ENCODE assay signal across 19 cellular contexts in genomic region chr20:58603656-58604184, GRCh38. TPM values are rescaled to one million over a fixed set of nuclear protein-coding genes. Genes with fewer than 3 reads are reported as not detected.
A peak's percentile ranks its signal among the peaks of the same experiment; 100 is the strongest.
DNase-seq lines count a peak whose midpoint lies in the region; ATAC-seq and TF ChIP-seq lines count a peak whose summit lies in the region.
"Had no signal": no experiment of that assay in that cellular context is flagged by ENCODE, and none has a peak within 500 bp of the region (broad histone marks: within the 10 kb centered on the region; RNA-seq: fewer than 3 reads in every experiment).

No MANE protein-coding gene starts in this region.

- no peak overlapping the region for H2BK120ac ChIP-seq in mesendoderm (ENCODE audit: low read depth, low read length)

- H3K79me1 ChIP-seq in mesendoderm (ENCODE audit: low read length) = no peaks in the 10 kb centered on the region

- no peaks in the 10 kb centered on the region for H3K79me2 ChIP-seq in SK-N-SH (ENCODE audit: insufficient read depth)
- H3K79me2 ChIP-seq in mesendoderm (ENCODE audit: control insufficient read depth, insufficient read depth, low read length) = no peaks in the 10 kb centered on the region

- H4K8ac ChIP-seq in mesendoderm (ENCODE audit: low read depth, low read length) = no peak overlapping the region

- no peaks in the 10 kb centered on the region for H3F3A ChIP-seq in SK-N-SH (replicated peaks; ENCODE audit: insufficient read depth)

- no peak overlapping the region for H3K4me2 ChIP-seq in SK-N-SH
- H3K4me2 ChIP-seq in mesendoderm (ENCODE audit: low read length) = no peak overlapping the region

- TF ChIP-seq RAD21 in SK-N-SH (IDR thresholded peaks at IDR 0.05; ENCODE audit: low read length) = no peak

- intact Hi-C loops in testis (cut with DNase I; ENCODE audit: low total_unique reads) = loop anchor here (10.0 kb wide), 1 partner anchor 51 kb away; the partner anchor contains the start of gene STX16

- in situ Hi-C loops in brain microvascular endothelial cell (cut with HindIII; ENCODE audit: low pct_ligation_motif_present, low sequenced_read_pairs) = no loop called here

- TF ChIP-seq CTCF in SK-N-SH (IDR thresholded peaks at IDR 0.05) = no peak
- no peak for TF ChIP-seq CTCF in brain microvascular endothelial cell (IDR thresholded peaks at IDR 0.05; ENCODE audit: low read depth, low read length, missing control alignments)
- no peak for TF ChIP-seq CTCF in testis (IDR thresholded peaks at IDR 0.05)
- no peak for TF ChIP-seq CTCF in Peyer's patch (IDR thresholded peaks at IDR 0.05)

- no peak overlapping the region for H2AK5ac ChIP-seq in mesendoderm (ENCODE audit: low read length)

- no peak overlapping the region for H2BK15ac ChIP-seq in mesendoderm (replicated peaks; ENCODE audit: low read depth)

- WGBS in SK-N-SH (ENCODE audit: low lambda C conversion rate) = 90% methylated on average over 3 of the region's 3 CpGs
- no CpG with 5 or more reads among the region's 3 CpGs for WGBS in mesendoderm (ENCODE audit: extremely low coverage, insufficient coverage, low lambda C conversion rate)
- WGBS in testis, 2 donors = 94 to 100% methylated on average over 3 of the region's 3 CpGs

- POLR2A ChIA-PET in SK-N-SH (lab: Yijun Ruan, JAX) = interaction anchor here (1.0 kb wide), 1 partner anchor 132 kb away, joined by 4 read pairs; no protein-coding TSS in a partner anchor

- H3K9me2 ChIP-seq in SK-N-SH = no peaks in the 10 kb centered on the region

- H3K36me3 ChIP-seq in SK-N-SH (replicated peaks in 1 of 2; ENCODE audit: control insufficient read depth in 1 of 2, insufficient read depth in 2 of 2, low read length in 1 of 2) = no peaks in the 10 kb centered on the region
- H3K36me3 ChIP-seq in brain microvascular endothelial cell (replicated peaks) = no peaks in the 10 kb centered on the region
- H3K36me3 ChIP-seq in mesendoderm (ENCODE audit: control insufficient read depth, insufficient read depth, low read length) = no peaks in the 10 kb centered on the region
- no peaks in the 10 kb centered on the region for H3K36me3 ChIP-seq in testis (ENCODE audit: low read depth, missing control alignments)
- no peaks in the 10 kb centered on the region for H3K36me3 ChIP-seq in Peyer's patch
- H3K36me3 ChIP-seq: heart right ventricle, neutrophil, right atrium auricular region, upper lobe of left lung had no signal

- H3K4ac ChIP-seq in mesendoderm (ENCODE audit: low read depth, low read length) = no peak overlapping the region

- no peak for DNase-seq in SK-N-SH
- DNase-seq in brain microvascular endothelial cell = peak; percentile 20
- peak; percentile 31 for DNase-seq in mesendoderm
- no peak for DNase-seq in testis
- no peak for DNase-seq in Peyer's patch
- DNase-seq in globus pallidus (ENCODE audit: low spot score) = no peak
- DNase-seq in stimulated activated CD8-positive, alpha-beta memory T cell treated with anti-CD3 and anti-CD28 coated beads, Interleukin-4, amount 100 ng/mL, for 48 hours = no peak
- DNase-seq: CD4-positive, CD25-positive, alpha-beta regulatory T cell; heart right ventricle; Karpas-422; NCI-H1105; NCI-H2081 treated with DMSO at 0.1 percent for 48 hours; NCI-H446 treated with DMSO at 0.1 percent for 48 hours; stimulated activated naive CD8-positive, alpha-beta T cell treated with anti-CD3 and anti-CD28 coated beads, Interleukin-15, Interleukin-2, amounts not matched to agents 100 U/mL and 50 U/mL, for 24 hours had no signal

- H3K9ac ChIP-seq in SK-N-SH (no peak overlapping the region), mesendoderm (ENCODE audit: low read length) (no peak overlapping the region)

- H3K4me3 ChIP-seq in SK-N-SH (ENCODE audit: low read depth in 2 of 2, low read length in 1 of 2) (no peak overlapping the region), brain microvascular endothelial cell (ENCODE audit: low read depth, low read length) (no peak overlapping the region), mesendoderm (ENCODE audit: low read length) (no peak overlapping the region), testis (no peak overlapping the region), Peyer's patch (no peak overlapping the region)
- H3K4me3 ChIP-seq: heart right ventricle, right atrium auricular region, upper lobe of left lung had no signal

- CTCF ChIA-PET in SK-N-SH (lab: Yijun Ruan, JAX) = interaction anchor here (0.7 to 1.4 kb wide), 4 partner anchors 27 to 356 kb away, joined by 3 to 4 read pairs (median 3); partner anchors contain the start of gene STX16

- no peak overlapping the region for H2BK5ac ChIP-seq in mesendoderm (ENCODE audit: low read length)

- ATAC-seq in SK-N-SH treated with all-trans-retinoic acid at 6 μM for 48 hours = peak; percentile 48
- ATAC-seq: heart right ventricle; stimulated activated naive CD8-positive, alpha-beta T cell treated with anti-CD3 and anti-CD28 coated beads, Interleukin-15, Interleukin-2, amounts not matched to agents 100 U/mL and 50 U/mL, for 24 hours had no signal

- H3K27ac ChIP-seq in SK-N-SH (ENCODE audit: low read depth in 2 of 2, low read length in 1 of 2) = peak overlapping the region in 1 of 2 experiments; percentile 9; a peak in 1 of 4 replicates
- H3K27ac ChIP-seq in brain microvascular endothelial cell = no peak overlapping the region
- no peak overlapping the region for H3K27ac ChIP-seq in mesendoderm (ENCODE audit: low read depth, low read length)
- no peak overlapping the region for H3K27ac ChIP-seq in testis
- no peak overlapping the region for H3K27ac ChIP-seq in Peyer's patch
- H3K27ac ChIP-seq: 22Rv1, heart right ventricle, neutrophil, right atrium auricular region, upper lobe of left lung had no signal

- TF ChIP-seq EP300 in SK-N-SH (IDR thresholded peaks at IDR 0.05; ENCODE audit: borderline replicate concordance in 1 of 2, low read depth in 1 of 2, low read length in 1 of 2) = no peak

- TF ChIP-seq POLR2A in testis (IDR thresholded peaks at IDR 0.05) = no peak
- TF ChIP-seq POLR2A in Peyer's patch (IDR thresholded peaks at IDR 0.05) = no peak

- H3K56ac ChIP-seq in mesendoderm (ENCODE audit: low read length) = no peak overlapping the region

- peaks cover 0 to 28% of the 10 kb centered on the region in 2 experiments; a peak in 1 of 4 replicates for H3K4me1 ChIP-seq in SK-N-SH (ENCODE audit: control insufficient read depth in 1 of 2, insufficient read depth in 2 of 2, low read depth in 1 of 2, low read length in 1 of 2)
- H3K4me1 ChIP-seq in mesendoderm (ENCODE audit: control insufficient read depth, low read depth, low read length) = no peaks in the 10 kb centered on the region
- H3K4me1 ChIP-seq in testis = peaks cover 3% of the 10 kb centered on the region
- no peaks in the 10 kb centered on the region for H3K4me1 ChIP-seq in Peyer's patch
- H3K4me1 ChIP-seq: right atrium auricular region, upper lobe of left lung had no signal

- no peak overlapping the region for H4K5ac ChIP-seq in mesendoderm (ENCODE audit: low read length)

- no peaks in the 10 kb centered on the region for H4K20me1 ChIP-seq in SK-N-SH (ENCODE audit: insufficient read depth)

- H3K18ac ChIP-seq in mesendoderm (ENCODE audit: low read length) = no peak overlapping the region

- H3K23ac ChIP-seq in mesendoderm (ENCODE audit: low read length) = no peak overlapping the region

- no peak overlapping the region for H2AFZ ChIP-seq in SK-N-SH (ENCODE audit: low read depth)

- H3K9me3 ChIP-seq in SK-N-SH (no peaks in the 10 kb centered on the region), testis (no peaks in the 10 kb centered on the region), Peyer's patch (no peaks in the 10 kb centered on the region)
- H3K9me3 ChIP-seq: neutrophil, upper lobe of left lung had no signal

- H3K27me3 ChIP-seq in SK-N-SH (ENCODE audit: insufficient read depth) (no peaks in the 10 kb centered on the region), brain microvascular endothelial cell (replicated peaks) (no peaks in the 10 kb centered on the region), mesendoderm (ENCODE audit: insufficient read depth, low read length, poor library complexity) (no peaks in the 10 kb centered on the region), testis (no peaks in the 10 kb centered on the region), Peyer's patch (no peaks in the 10 kb centered on the region)
- H3K27me3 ChIP-seq: neutrophil, right atrium auricular region, upper lobe of left lung had no signal

TF ChIP-seq in SK-N-SH treated with all-trans-retinoic acid at 6 μM for 48 hours, 23 proteins besides CTCF, POLR2A, EP300 and RAD21 (continues in another document):
- TF ChIP-seq CSDC2 (CRISPR knock-in tag; IDR thresholded peaks at IDR 0.05) = no peak

TF ChIP-seq in SK-N-SH, 30 proteins besides CTCF, POLR2A, EP300 and RAD21:
- no peak for TF ChIP-seq NFIC (IDR thresholded peaks at IDR 0.05; ENCODE audit: borderline replicate concordance)

RNA-seq across cellular contexts. Expression of gene STX16, which starts 47.4 kb away (rescaled TPM):
- polyA plus RNA-seq in SK-N-SH (2012; rRNA removed) = 63.8 and 90.9 TPM in 2 replicates
- 54.0 and 56.0 TPM in 2 replicates for polyA plus RNA-seq in SK-N-SH (2012; cell fraction: cytosol; rRNA removed)
- 199 and 277 TPM in 2 replicates for polyA plus RNA-seq in SK-N-SH (2012; cell fraction: nucleus; rRNA removed)
- polyA plus RNA-seq in mesendoderm (2013, experiment 1 of 2) = 23.7 TPM
- 24.1 TPM for polyA plus RNA-seq in mesendoderm (2013, experiment 2 of 2)
- 100 to 1,000 TPM; 107 to 124 TPM for total RNA-seq in testis
- 79.3 TPM for polyA plus RNA-seq in testis (ENCODE audit: insufficient read depth, low read depth, low replicate concordance)
- 100 to 1,000 TPM in 1 of 4 donors, 10 to 100 TPM in 3; 58.0 to 262 (median 84.0) TPM for total RNA-seq in Peyer's patch

Comparison
In these comparisons a context has a peak if more than half of its experiments do, and no peak if none do; other contexts are left out.
1. DNase-seq: peak in brain microvascular endothelial cell (single experiment) and mesendoderm (single experiment); none in SK-N-SH (single experiment), testis (single experiment), Peyer's patch (0 of 3), globus pallidus (single experiment) and stimulated activated CD8-positive, alpha-beta memory T cell treated with anti-CD3 and anti-CD28 coated beads, Interleukin-4, amount 100 ng/mL, for 48 hours (single experiment).